ENCODE assay signal across 8 cellular contexts in the genomic region with DNA sequence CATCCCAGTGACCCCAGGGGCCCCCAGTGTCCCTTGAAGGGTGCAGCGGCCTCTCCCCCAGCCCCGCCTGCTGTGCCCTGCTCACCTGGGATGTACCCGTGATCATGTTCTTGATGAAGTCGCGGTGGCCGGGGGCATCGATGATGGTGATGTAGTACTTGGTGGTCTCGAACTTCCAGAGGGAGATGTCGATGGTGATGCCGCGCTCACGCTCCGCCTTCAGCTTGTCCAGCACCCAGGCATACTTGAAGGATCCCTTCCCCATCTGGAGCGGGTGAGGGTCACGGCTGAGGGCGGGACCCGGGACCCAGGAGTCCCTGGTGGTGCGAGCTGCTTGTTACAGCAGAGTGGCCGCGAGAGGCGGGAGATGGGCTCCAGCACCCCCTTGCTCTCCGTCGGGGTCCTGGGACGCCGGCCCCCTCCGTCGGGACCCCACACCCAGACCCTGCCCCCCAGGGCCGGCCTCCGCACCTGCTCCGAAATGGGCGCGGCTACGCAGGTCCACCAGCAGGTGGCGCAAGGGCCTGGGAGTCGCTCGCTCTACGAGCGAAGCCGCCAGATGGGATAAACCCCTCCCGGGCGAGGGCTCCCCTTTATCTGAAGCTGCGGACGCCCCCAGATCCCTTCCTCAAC. TPM values are rescaled to one million over a fixed set of nuclear protein-coding genes. Genes with fewer than 3 reads are reported as not detected.
DNase-seq lines count a peak whose midpoint lies in the region; ATAC-seq and TF ChIP-seq lines count a peak whose summit lies in the region.

No MANE protein-coding gene starts in this region.

- ATAC-seq in mucosa of descending colon, result peak; percentile 78
- no peak for ATAC-seq in HG02884 (IDR thresholded peaks at IDR 0.05; ENCODE audit: unreplicated experiment)

- POLR2A ChIA-PET in GM10248 (lab: Yijun Ruan, JAX), result no interaction called here

- peaks cover 21% of the 10 kb centered on the region for H3K4me1 ChIP-seq in effector memory CD4-positive, alpha-beta T cell (ENCODE audit: control insufficient read depth, insufficient read depth, low read length, poor library complexity, severe bottlenecking)
- peaks cover 15% of the 10 kb centered on the region for H3K4me1 ChIP-seq in mucosa of descending colon (ENCODE audit: low read depth)

- H3K9me3 ChIP-seq in effector memory CD4-positive, alpha-beta T cell (ENCODE audit: control insufficient read depth, low read length), result no peaks in the 10 kb centered on the region
- H3K9me3 ChIP-seq in mucosa of descending colon, result no peaks in the 10 kb centered on the region

- H3K27ac ChIP-seq in effector memory CD4-positive, alpha-beta T cell (ENCODE audit: insufficient read depth, low read length, poor library complexity, severe bottlenecking), result no peak overlapping the region

- peak; percentile 89 for DNase-seq in GM10248 (ENCODE audit: extremely low spot score)
- DNase-seq in NCI-H128 (lab: John Stamatoyannopoulos, UW; ENCODE audit: unreplicated experiment), result peak; percentile 32
- peak; percentile 49 to 61 for DNase-seq in activated CD8-positive, alpha-beta memory T cell treated with anti-CD3 and anti-CD28 coated beads for 4 hours (ENCODE audit: low read depth in 2 of 2)
- DNase-seq in effector memory CD4-positive, alpha-beta T cell, result peak; percentile 46 to 71 (median 59)
- peak; percentile 75 to 83 (median 77) for DNase-seq in mucosa of descending colon
- DNase-seq in stimulated activated CD8-positive, alpha-beta memory T cell treated with anti-CD3 and anti-CD28 coated beads, Interleukin-4, amount 100 ng/mL, for 48 hours, result peak; percentile 88
- DNase-seq in SKM-1 (lab: John Stamatoyannopoulos, UW; ENCODE audit: unreplicated experiment), result no peak

- intact Hi-C loops in mucosa of descending colon (cut with DNase I, micrococcal nuclease), result no loop called here

- CTCF ChIA-PET in GM10248 (lab: Yijun Ruan, JAX), result interaction anchor here (0.8 to 2.5 kb wide), 24 partner anchors 9 to 625 kb away, joined by 3 to 15 read pairs (median 4); a partner anchor contains a TSS

- H3K27me3 ChIP-seq in effector memory CD4-positive, alpha-beta T cell (replicated peaks; ENCODE audit: control insufficient read depth, insufficient read depth, low read length, poor library complexity, severe bottlenecking), result peaks cover 24% of the 10 kb centered on the region

- TF ChIP-seq CTCF in GM10248 (IDR thresholded peaks at IDR 0.05; ENCODE audit: control extremely low read depth, extremely low read depth, low read depth, missing control alignments) (peak; percentile 97), mucosa of descending colon (IDR thresholded peaks at IDR 0.05) (peak; percentile 88)

- peak overlapping the region; percentile 4 for H3K4me3 ChIP-seq in effector memory CD4-positive, alpha-beta T cell (ENCODE audit: insufficient read depth, low read depth, low read length, poor library complexity, severe bottlenecking)
- no peak overlapping the region for H3K4me3 ChIP-seq in mucosa of descending colon

- no peaks in the 10 kb centered on the region for H3K36me3 ChIP-seq in effector memory CD4-positive, alpha-beta T cell (ENCODE audit: control insufficient read depth, insufficient read depth, low read length)
- H3K36me3 ChIP-seq in mucosa of descending colon (ENCODE audit: low read depth), result no peaks in the 10 kb centered on the region

RNA-seq across cellular contexts. Expression of a gene that starts 3.0 kb away (rescaled TPM):
- 10 to 100 TPM in 1 of 3 donors, 1 to 10 TPM in 2; 1.3 to 15.0 (median 2.7) TPM for total RNA-seq in mucosa of descending colon

RNA-seq across cellular contexts. Expression of a gene that starts 23.4 kb away (rescaled TPM):
- 1 to 10 TPM in 1 of 3 donors, not detected in 2; 1.4 TPM for total RNA-seq in mucosa of descending colon

RNA-seq across cellular contexts. Expression of a gene that starts 24.7 kb away (rescaled TPM):
- total RNA-seq in mucosa of descending colon, result 100 to 1,000 TPM; 263 to 672 (median 537) TPM

RNA-seq across cellular contexts. Expression of a gene that starts 41.3 kb away (rescaled TPM):
- 10 to 100 TPM; 39.5 to 91.7 (median 87.1) TPM for total RNA-seq in mucosa of descending colon

RNA-seq across cellular contexts. Expression of a gene that starts 51.7 kb away (rescaled TPM):
- under 1 TPM; 0.25 to 0.52 (median 0.27) TPM for total RNA-seq in mucosa of descending colon
